In the genomic region with DNA sequence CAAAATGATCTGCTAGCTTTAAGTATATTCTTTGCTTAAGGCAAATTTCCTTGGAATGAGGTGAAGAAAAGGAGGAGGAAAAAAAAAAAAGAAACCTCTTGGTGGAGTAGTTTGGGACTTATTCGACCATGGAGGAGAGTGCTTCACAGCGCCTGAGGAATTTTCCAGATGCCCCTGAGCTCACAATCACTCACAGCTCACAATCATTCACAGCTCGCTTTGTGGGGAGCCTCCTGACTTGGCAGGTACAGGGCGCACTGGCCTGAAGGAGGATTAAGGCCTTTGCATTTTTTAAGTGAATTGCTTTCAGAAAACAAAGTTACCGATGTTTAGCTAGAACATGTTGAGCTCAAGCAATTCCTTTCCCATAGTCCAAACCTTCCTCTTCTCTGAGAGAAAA, we compare ENCODE assay signal across 25 cellular contexts. TPM values are rescaled to one million over a fixed set of nuclear protein-coding genes. Genes with fewer than 3 reads are reported as not detected.
DNase-seq lines count a peak whose midpoint lies in the region; ATAC-seq and TF ChIP-seq lines count a peak whose summit lies in the region.
"Had no signal": no experiment of that assay in that cellular context is flagged by ENCODE, and none has a peak within 500 bp of the region (broad histone marks: within the 10 kb centered on the region; RNA-seq: fewer than 3 reads in every experiment).

No MANE protein-coding gene starts in this region.

- no peaks in the 10 kb centered on the region for H3K79me1 ChIP-seq in H9 (ENCODE audit: insufficient read depth, low read depth, low read length, poor library complexity, severe bottlenecking)

- H3T11ph ChIP-seq in H9 (ENCODE audit: low read length) = no peak overlapping the region

- H3K9ac ChIP-seq in H9 (ENCODE audit: extremely low read depth, insufficient read length, low read length) (no peak overlapping the region), iPS-18a (ENCODE audit: low read length) (no peak overlapping the region), neural progenitor cell (no peak overlapping the region)

- no peak overlapping the region for H2BK15ac ChIP-seq in H9 (ENCODE audit: low read depth, low read length)

- H3K36me3 ChIP-seq in iPS-18a (ENCODE audit: control insufficient read depth, low read depth, low read length) (no peaks in the 10 kb centered on the region), neural progenitor cell (peaks cover 3% of the 10 kb centered on the region)
- H3K36me3 ChIP-seq: adrenal gland, Peyer's patch, SJSA1, upper lobe of right lung had no signal

- H2BK120ac ChIP-seq in H9 (ENCODE audit: low read depth, low read length, poor library complexity, severe bottlenecking) = no peak overlapping the region

- H3K23me2 ChIP-seq in H9 (ENCODE audit: insufficient read length, low read depth, low read length, poor library complexity, severe bottlenecking) = no peaks in the 10 kb centered on the region

- no peak overlapping the region for H3K18ac ChIP-seq in H9 (ENCODE audit: insufficient read length, low read depth, low read length)

- H3K9me3 ChIP-seq in H9 (ENCODE audit: control insufficient read depth, low read depth, low read length) (no peaks in the 10 kb centered on the region), iPS-18a (ENCODE audit: control insufficient read depth, low read depth, low read length) (no peaks in the 10 kb centered on the region), neural progenitor cell (ENCODE audit: low read depth) (no peaks in the 10 kb centered on the region)
- H3K9me3 ChIP-seq: adrenal gland, Peyer's patch, SJSA1, upper lobe of right lung had no signal

- H3K4me2 ChIP-seq in H9 (ENCODE audit: insufficient read depth, insufficient read length, low read length) = no peak overlapping the region
- H3K4me2 ChIP-seq in neural progenitor cell = peak overlapping the region; percentile 33

- no peak overlapping the region for H4K91ac ChIP-seq in H9 (ENCODE audit: insufficient read length, low read depth, low read length)

- H3K27me3 Mint-ChIP-seq in H9 (ENCODE audit: low read depth) = no peaks in the 10 kb centered on the region
- peaks cover 2% of the 10 kb centered on the region; the same call in 1 of the 2 replicates for H3K27me3 Mint-ChIP-seq in WTC11 (ENCODE audit: low read depth)
- peaks cover 10% of the 10 kb centered on the region for H3K27me3 Mint-ChIP-seq in neural progenitor cell (ENCODE audit: insufficient read depth, low read depth)
- peaks cover 0 to 6% (median 3%) of the 10 kb centered on the region in 3 donors for H3K27me3 Mint-ChIP-seq in immature natural killer cell (ENCODE audit: low read depth in 3 of 3)

- H3K23ac ChIP-seq in H9 (ENCODE audit: insufficient read length, low read depth, low read length) = no peak overlapping the region

- peaks cover 0 to 25% (median 10%) of the 10 kb centered on the region in 3 experiments; a peak in 5 of 7 replicates for H3K36me3 Mint-ChIP-seq in H9 (ENCODE audit: insufficient read depth in 1 of 3, low read depth in 3 of 3)
- no peaks in the 10 kb centered on the region for H3K36me3 Mint-ChIP-seq in WTC11
- peaks cover 68% of the 10 kb centered on the region for H3K36me3 Mint-ChIP-seq in neural progenitor cell
- no peaks in the 10 kb centered on the region for H3K36me3 Mint-ChIP-seq in immature natural killer cell

- H3K4me1 Mint-ChIP-seq in H9 (peaks cover 68 to 78% of the 10 kb centered on the region in 2 experiments), WTC11 (peaks cover 50% of the 10 kb centered on the region), neural progenitor cell (peaks cover 91% of the 10 kb centered on the region), immature natural killer cell (no peaks in the 10 kb centered on the region)
- H3K4me1 Mint-ChIP-seq: stimulated activated naive CD8-positive, alpha-beta T cell treated with anti-CD3 and anti-CD28 coated beads, Interleukin-15, amount 100 ng/mL, for 72 hours had no signal

- no peaks in the 10 kb centered on the region for H3K9me3 Mint-ChIP-seq in H9
- no peaks in the 10 kb centered on the region for H3K9me3 Mint-ChIP-seq in WTC11
- no peaks in the 10 kb centered on the region for H3K9me3 Mint-ChIP-seq in neural progenitor cell
- H3K9me3 Mint-ChIP-seq in immature natural killer cell = no peaks in the 10 kb centered on the region
- H3K9me3 Mint-ChIP-seq: CD4-positive, alpha-beta T cell; stimulated activated naive CD8-positive, alpha-beta T cell treated with anti-CD3 and anti-CD28 coated beads, Interleukin-15, amount 100 ng/mL, for 72 hours had no signal

- H2BK12ac ChIP-seq in H9 (ENCODE audit: insufficient read length, low read depth, low read length) = no peak overlapping the region

- POLR2A ChIA-PET in WTC11 (lab: Charles Lee) = no interaction called here

- TF ChIP-seq CTCF in H9 (conservative IDR thresholded peaks at IDR 0.05) = no peak
- no peak for TF ChIP-seq CTCF in WTC11 (IDR thresholded peaks at IDR 0.05)
- no peak for TF ChIP-seq CTCF in neural progenitor cell (IDR thresholded peaks at IDR 0.05)

- H3K56ac ChIP-seq in H9 (ENCODE audit: insufficient read length, low read depth, low read length) = no peak overlapping the region

- CTCF ChIA-PET in WTC11 (lab: Charles Lee) = interaction anchor here (0.6 to 3.9 kb wide), 9 partner anchors 9 to 230 kb away, joined by 3 to 36 read pairs (median 6); no protein-coding TSS in a partner anchor

- H3K79me2 ChIP-seq in H9 (ENCODE audit: insufficient read depth, low read length) = no peaks in the 10 kb centered on the region
- H3K79me2 ChIP-seq in neural progenitor cell (ENCODE audit: low read depth) = no peaks in the 10 kb centered on the region

- H3K4me3 ChIP-seq in iPS-18a (ENCODE audit: low read length) = peak overlapping the region; percentile 2
- peak overlapping the region; percentile 18 for H3K4me3 ChIP-seq in neural progenitor cell
- H3K4me3 ChIP-seq: adrenal gland, cardiac muscle cell, Peyer's patch, SJSA1, upper lobe of right lung had no signal

- H4K5ac ChIP-seq in H9 (ENCODE audit: insufficient read length, low read depth, low read length) = no peak overlapping the region

- H3K14ac ChIP-seq in H9 (ENCODE audit: insufficient read depth, low read length) = no peak overlapping the region

- no peak overlapping the region for H2BK5ac ChIP-seq in H9 (ENCODE audit: insufficient read length, low read length)

- H3K4me1 ChIP-seq in H9 (ENCODE audit: insufficient read depth, low read length) (peaks cover 13% of the 10 kb centered on the region), iPS-18a (ENCODE audit: control insufficient read depth, low read depth, low read length) (peaks cover 43% of the 10 kb centered on the region), neural progenitor cell (peaks cover 70% of the 10 kb centered on the region)
- H3K4me1 ChIP-seq: adrenal gland, Peyer's patch, SJSA1 had no signal

- H3K4me3 Mint-ChIP-seq in H9 (peak overlapping the region; percentile 24 to 28; a peak in 3 of 5 replicates), WTC11 (0 out of 2 replicates have a peak overlapping the region, but pooled peaks have one; percentile 0), neural progenitor cell (peak overlapping the region; percentile 4), immature natural killer cell (no peak overlapping the region)
- H3K4me3 Mint-ChIP-seq: CD4-positive, alpha-beta T cell; stimulated activated naive CD8-positive, alpha-beta T cell treated with anti-CD3 and anti-CD28 coated beads, Interleukin-15, amount 100 ng/mL, for 72 hours had no signal

- no peak overlapping the region for H2BK20ac ChIP-seq in H9 (ENCODE audit: low read depth, low read length, poor library complexity, severe bottlenecking)

- H3K27me3 ChIP-seq in H9 (ENCODE audit: insufficient read depth, low read length) (no peaks in the 10 kb centered on the region), iPS-18a (ENCODE audit: control insufficient read depth, insufficient read depth, low read length) (no peaks in the 10 kb centered on the region), neural progenitor cell (no peaks in the 10 kb centered on the region)
- H3K27me3 ChIP-seq: adrenal gland, cardiac muscle cell, Peyer's patch, SJSA1, upper lobe of right lung had no signal

- H4K20me1 ChIP-seq in H9 (ENCODE audit: control insufficient read depth, insufficient read depth, insufficient read length) (no peaks in the 10 kb centered on the region), neural progenitor cell (ENCODE audit: low read depth) (peaks cover 28% of the 10 kb centered on the region)

- H2AFZ ChIP-seq in H9 (ENCODE audit: low read length) (no peak overlapping the region), neural progenitor cell (replicated peaks) (no peak overlapping the region)

- no peak; the same call in 1 of the 2 replicates for ATAC-seq in WTC11
- no peak for ATAC-seq in HG03521 (IDR thresholded peaks at IDR 0.05; ENCODE audit: unreplicated experiment)
- ATAC-seq: HCT116; HepG2; stimulated activated naive CD8-positive, alpha-beta T cell treated with anti-CD3 and anti-CD28 coated beads, Interleukin-15, amount 100 ng/mL, for 72 hours; upper lobe of right lung had no signal

- DNase-seq in H9 (no peak), WTC11 (ENCODE audit: low spot score) (no peak), neural progenitor cell (ENCODE audit: low spot score) (peak; percentile 49), NCI-H1436 (lab: John Stamatoyannopoulos, UW) (no peak), immature natural killer cell (no peak)
- DNase-seq in activated CD4-positive, alpha-beta T cell treated with anti-CD3 and anti-CD28 coated beads, Interleukin-2, amount 50 U/mL, for 4 hours = no peak
- DNase-seq: activated CD4-positive, alpha-beta T cell treated with anti-CD3 and anti-CD28 coated beads, Interleukin-2, amount 50 U/mL, for 48 hours; activated effector memory CD4-positive, alpha-beta T cell treated with anti-CD3 and anti-CD28 coated beads, Interleukin-2, amount 50 U/mL, for 16 hours; adrenal gland; CD4-positive, alpha-beta T cell; DND-41; NCI-H2227 treated with DMSO at 0.1 percent for 48 hours; Peyer's patch; stimulated activated CD4-positive, alpha-beta T cell treated with anti-CD3 and anti-CD28 coated beads, Interleukin-4, amount 100 ng/mL, for 4 hours; stimulated activated naive CD8-positive, alpha-beta T cell treated with anti-CD3 and anti-CD28 coated beads, Interleukin-15, amount 100 ng/mL, for 72 hours; T-helper 2 cell; upper lobe of right lung had no signal

- no CpG with 5 or more reads among the region's 5 CpGs for WGBS in H9 (ENCODE audit: extremely low coverage, insufficient read length, low lambda C conversion rate)

- no peak overlapping the region for H2AK5ac ChIP-seq in H9 (ENCODE audit: insufficient read length, low read length)

- no peak overlapping the region for H3K4ac ChIP-seq in H9 (ENCODE audit: low read depth, low read length)

- peaks cover 51% of the 10 kb centered on the region for H3F3A ChIP-seq in neural progenitor cell (ENCODE audit: low read depth)

- H4K8ac ChIP-seq in H9 (replicated peaks; ENCODE audit: insufficient read length, low read depth, low read length) = no peak overlapping the region

- peak overlapping the region; percentile 63 to 97 (median 97) for H3K27ac Mint-ChIP-seq in H9
- peak overlapping the region; percentile 14; the same call in 1 of the 2 replicates for H3K27ac Mint-ChIP-seq in WTC11
- H3K27ac Mint-ChIP-seq in neural progenitor cell = peak overlapping the region; percentile 96
- no peak overlapping the region for H3K27ac Mint-ChIP-seq in immature natural killer cell
- H3K27ac Mint-ChIP-seq: CD4-positive, alpha-beta T cell; stimulated activated naive CD8-positive, alpha-beta T cell treated with anti-CD3 and anti-CD28 coated beads, Interleukin-15, amount 100 ng/mL, for 72 hours had no signal

- H3K27ac ChIP-seq in H9 (ENCODE audit: insufficient read length, low read depth, low read length) (no peak overlapping the region), iPS-18a (ENCODE audit: low read length) (no peak overlapping the region), neural progenitor cell (peak overlapping the region; percentile 97)
- H3K27ac ChIP-seq: adrenal gland, cardiac muscle cell, epithelial cell of prostate, SJSA1, upper lobe of right lung, VCaP had no signal

RNA-seq across cellular contexts. Expression of gene BOC, which starts 53.9 kb away (rescaled TPM):
- 3.5 and 4.0 TPM in 2 replicates for total RNA-seq in H9 (2021)
- total RNA-seq in WTC11 (2021) = 6.6 to 8.0 TPM (median 7.2 TPM) in 3 replicates
- total RNA-seq in neural progenitor cell (ENCODE audit: low replicate concordance) = 35.2 and 57.3 TPM in 2 replicates
- polyA plus RNA-seq in immature natural killer cell = not detected
- total RNA-seq: CD4-positive, alpha-beta T cell; HepG2 had no signal

Comparison
In these comparisons a context has a peak if more than half of its experiments do, and no peak if none do; other contexts are left out.
1. H3K27ac Mint-ChIP-seq: peak in H9 (3 of 3), WTC11 (single experiment) and neural progenitor cell (single experiment); none in immature natural killer cell (0 of 6).
2. H3K4me3 Mint-ChIP-seq: peak in H9 (2 of 2), WTC11 (single experiment) and neural progenitor cell (single experiment); none in immature natural killer cell (0 of 5).